In the genomic region with DNA sequence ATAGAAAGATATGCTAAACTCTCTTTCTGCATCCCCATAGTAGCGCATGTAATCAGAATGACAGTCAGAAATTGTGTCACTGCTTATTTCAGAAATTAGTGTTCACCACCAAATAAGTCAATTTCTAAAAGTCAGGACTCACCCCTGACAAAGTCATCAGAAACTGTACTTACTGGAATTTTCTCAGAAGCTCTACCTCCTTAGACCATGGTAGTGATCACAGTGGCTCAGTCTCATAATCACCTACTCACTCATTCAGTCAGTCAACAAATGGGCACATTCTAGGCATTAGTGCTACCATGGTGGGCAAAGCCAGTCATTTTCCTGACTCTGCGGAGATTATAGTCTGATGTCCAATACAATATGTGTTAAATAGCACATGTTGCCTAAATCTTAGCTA, we compare ENCODE assay signal across 22 cellular contexts. TPM values are rescaled to one million over a fixed set of nuclear protein-coding genes. Genes with fewer than 3 reads are reported as not detected.
"Had no signal": no experiment of that assay in that cellular context is flagged by ENCODE, and none has a peak within 500 bp of the region (broad histone marks: within the 10 kb centered on the region; RNA-seq: fewer than 3 reads in every experiment).

No MANE protein-coding gene starts in this region.

- H3K4me1 Mint-ChIP-seq: IgD-negative memory B cell had no signal

- DNase-seq: Kasumi-1, MM.1S, NCI-H1092 treated with DMSO at 0.1 percent for 48 hours, NCI-H1436, NCI-H187, NCI-H2029, NCI-H2081 treated with DMSO at 0.1 percent for 48 hours, NCI-H2171, NCI-H226, NCI-H446, NCI-H510A, NCI-H524 treated with DMSO at 0.1 percent for 48 hours, NCI-H69, NCI-H774, SHP77, SK-N-SH had no signal

- H3K27ac Mint-ChIP-seq: IgD-negative memory B cell had no signal

- H3K27ac ChIP-seq: HL-60, KMS-11, RWPE1 had no signal

- H3K36me3 Mint-ChIP-seq: IgD-negative memory B cell had no signal

- H3K4me2 ChIP-seq: KMS-11, SK-N-SH had no signal

- ATAC-seq: K562, Panc1 had no signal

- H3K4me3 ChIP-seq: K562 had no signal

- H3K9me3 ChIP-seq: SK-N-SH had no signal

- H3K9me2 ChIP-seq: SK-N-SH had no signal

- H3K4me3 Mint-ChIP-seq: IgD-negative memory B cell had no signal

RNA-seq across cellular contexts. Expression of a gene that starts 22.0 kb away (rescaled TPM):
- total RNA-seq: K562 had no signal
